8 cellular contexts compared by ENCODE assay signal in genomic region chr14:21913759-21914158, GRCh38.
DNase-seq lines count a peak whose midpoint lies in the region; ATAC-seq, FAIRE-seq and TF ChIP-seq lines count a peak whose summit lies in the region.

No MANE protein-coding gene starts in this region.

- POLR2A ChIA-PET in PC-9 (lab: Charles Lee; ENCODE audit: unreplicated experiment) = no interaction called here

- H3K4me2 ChIP-seq in PC-9 = peak overlapping the region; percentile 34; the same call in 1 of the 2 replicates

- BruUV-seq in PC-9 (replicated peaks; lab: Mats Ljungman, UMichigan) = no TSS peak

- peaks cover 17% of the 10 kb centered on the region for H3F3A ChIP-seq in PC-9 (ENCODE audit: insufficient read depth, low read depth)

- no peaks in the 10 kb centered on the region for H4K20me1 ChIP-seq in PC-9 (ENCODE audit: insufficient read depth)

- TF ChIP-seq CTCF in PC-9 (conservative IDR thresholded peaks at IDR 0.05) = peak; percentile 69
- peak; percentile 63 for TF ChIP-seq CTCF in foreskin keratinocyte (conservative IDR thresholded peaks at IDR 0.05)
- TF ChIP-seq CTCF in pancreas (IDR thresholded peaks at IDR 0.05) = peak in 2 of 4 donors; percentile 32 to 33
- no peak for TF ChIP-seq CTCF in ovary (IDR thresholded peaks at IDR 0.05)

- H3K27me3 ChIP-seq in PC-9 (ENCODE audit: insufficient read depth, low read depth) (no peaks in the 10 kb centered on the region), foreskin keratinocyte (peaks cover 9% of the 10 kb centered on the region), pancreas (peaks cover 0 to 8% (median 0%) of the 10 kb centered on the region in 4 donors), ovary (no peaks in the 10 kb centered on the region)

- peaks cover 39% of the 10 kb centered on the region for H3K4me1 ChIP-seq in PC-9 (replicated peaks; ENCODE audit: insufficient read depth)
- H3K4me1 ChIP-seq in foreskin keratinocyte = no peaks in the 10 kb centered on the region
- H3K4me1 ChIP-seq in pancreas = peaks cover 0 to 7% (median 0%) of the 10 kb centered on the region in 3 donors
- H3K4me1 ChIP-seq in ovary (ENCODE audit: insufficient read depth) = no peaks in the 10 kb centered on the region

- CTCF ChIA-PET in PC-9 (lab: Charles Lee) = interaction anchor here (0.6 kb wide), 3 partner anchors 88 to 462 kb away, joined by 5 to 9 read pairs (median 6); no protein-coding TSS in a partner anchor

- H3K4me3 ChIP-seq in PC-9 = no peak overlapping the region
- H3K4me3 ChIP-seq in pancreas = no peak overlapping the region
- no peak overlapping the region for H3K4me3 ChIP-seq in ovary

- ATAC-seq in foreskin keratinocyte (peak; percentile 61), pancreas (peak in 3 of 4 donors; percentile 49 to 66 (median 63)), HG03520 (IDR thresholded peaks at IDR 0.05; ENCODE audit: unreplicated experiment) (no peak)

- no peaks in the 10 kb centered on the region for H3K9me2 ChIP-seq in PC-9 (ENCODE audit: insufficient read depth)

- no peak for TF ChIP-seq POLR2A in ovary (IDR thresholded peaks at IDR 0.05)

- intact Hi-C loops in PC-9 (cut with micrococcal nuclease; ENCODE audit: unreplicated experiment) = loop anchor here (2.0 to 10.0 kb wide), 2 partner anchors 19 to 351 kb away; no protein-coding TSS in a partner anchor
- intact Hi-C loops in pancreas (cut with DNase I) = no loop called here
- intact Hi-C loops in ovary (cut with DNase I) = no loop called here

- no peak for FAIRE-seq in pancreas (lab: Jason Lieb, UNC)

- no peaks in the 10 kb centered on the region for H3K79me2 ChIP-seq in PC-9 (ENCODE audit: low read depth)

- WGBS in pancreas, 2 donors = 12 to 14% methylated on average over 6 of the region's 6 CpGs
- 9 to 10% (median 10%) methylated on average over 6 of the region's 6 CpGs for WGBS in ovary, 3 donors

- H3K36me3 ChIP-seq in PC-9 (ENCODE audit: low read depth) (no peaks in the 10 kb centered on the region), pancreas (no peaks in the 10 kb centered on the region), ovary (no peaks in the 10 kb centered on the region)

- no peak overlapping the region for H3K27ac ChIP-seq in PC-9
- no peak overlapping the region for H3K27ac ChIP-seq in foreskin keratinocyte
- H3K27ac ChIP-seq in pancreas = no peak overlapping the region
- no peak overlapping the region for H3K27ac ChIP-seq in ovary

- TF ChIP-seq EP300 in ovary (IDR thresholded peaks at IDR 0.05) = no peak

- no peak overlapping the region for H2AFZ ChIP-seq in PC-9

- DNase-seq in GM03348 (ENCODE audit: low spot score) (peak; percentile 13), HK-2 (ENCODE audit: unreplicated experiment) (peak; percentile 38), PC-9 (peak; percentile 38 to 60), foreskin keratinocyte (peak; percentile 28 to 55), pancreas (peak in 3 of 6 donors; percentile 3 to 40 (median 37)), ovary (no peak)
- peak; percentile 61 for DNase-seq in activated T-cell treated with anti-CD3 and anti-CD28 coated beads, Interleukin-2, amount 50 U/mL, for 1 hour

- H3K9me3 ChIP-seq in PC-9 (ENCODE audit: insufficient read depth, low read depth) (no peaks in the 10 kb centered on the region), pancreas (no peaks in the 10 kb centered on the region), ovary (no peaks in the 10 kb centered on the region)

Comparison
In these comparisons a context has a peak if more than half of its experiments do, and no peak if none do; other contexts are left out.
1. DNase-seq: peak in GM03348 (single experiment), HK-2 (single experiment), PC-9 (2 of 2), activated T-cell treated with anti-CD3 and anti-CD28 coated beads, Interleukin-2, amount 50 U/mL, for 1 hour (single experiment) and foreskin keratinocyte (2 of 2); none in ovary (0 of 5).
2. CTCF ChIP-seq: peak in PC-9 (single experiment) and foreskin keratinocyte (single experiment); none in ovary (0 of 3).